In the genomic region with DNA sequence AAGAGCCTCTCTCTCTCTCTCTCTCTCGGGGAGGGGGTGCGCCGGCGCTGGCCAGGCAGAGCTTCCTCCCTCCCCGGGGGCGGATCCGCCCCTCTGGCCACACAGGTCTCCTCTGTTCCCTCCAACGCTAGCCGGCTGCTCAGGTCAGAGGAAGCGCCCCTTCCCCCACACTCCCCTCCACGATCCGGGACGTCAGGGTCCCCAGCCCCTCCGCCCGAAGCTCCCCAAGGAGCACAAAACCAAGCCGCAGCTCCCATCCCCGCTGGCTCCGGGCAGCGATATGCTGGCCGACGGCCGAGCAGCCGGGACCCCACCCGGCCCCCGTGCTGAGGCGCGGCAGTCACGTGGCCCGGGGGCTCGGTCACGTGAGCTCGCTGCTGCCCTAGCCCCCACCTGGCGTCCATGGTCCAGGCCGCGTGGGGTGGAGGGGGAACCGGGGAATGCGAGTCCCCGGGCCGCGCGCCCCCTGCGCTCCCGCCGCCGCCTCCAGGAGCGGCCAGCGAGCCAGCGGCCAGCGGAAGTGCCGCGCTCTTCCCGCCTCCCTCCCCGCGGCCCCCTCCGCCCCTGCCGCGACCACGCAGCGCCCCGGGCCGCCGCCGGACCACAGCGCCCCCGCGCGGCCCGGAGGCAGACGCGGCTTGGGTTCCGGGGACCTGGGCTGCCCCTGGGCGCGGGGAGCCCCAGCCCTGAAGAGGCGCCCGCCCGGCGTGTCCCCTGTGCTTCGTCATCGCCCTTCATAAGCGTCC, we compare ENCODE assay signal across 1 cellular context.
TF ChIP-seq lines count a peak whose summit lies in the region.

A gene with protein sequence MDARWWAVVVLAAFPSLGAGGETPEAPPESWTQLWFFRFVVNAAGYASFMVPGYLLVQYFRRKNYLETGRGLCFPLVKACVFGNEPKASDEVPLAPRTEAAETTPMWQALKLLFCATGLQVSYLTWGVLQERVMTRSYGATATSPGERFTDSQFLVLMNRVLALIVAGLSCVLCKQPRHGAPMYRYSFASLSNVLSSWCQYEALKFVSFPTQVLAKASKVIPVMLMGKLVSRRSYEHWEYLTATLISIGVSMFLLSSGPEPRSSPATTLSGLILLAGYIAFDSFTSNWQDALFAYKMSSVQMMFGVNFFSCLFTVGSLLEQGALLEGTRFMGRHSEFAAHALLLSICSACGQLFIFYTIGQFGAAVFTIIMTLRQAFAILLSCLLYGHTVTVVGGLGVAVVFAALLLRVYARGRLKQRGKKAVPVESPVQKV (minus strand): TSS at position 522 of the 746 bp plus-strand sequence. CDS start 118 bp downstream, at position 404.

TF ChIP-seq in SK-N-SH treated with all-trans-retinoic acid at 6 μM for 48 hours, 23 proteins besides CTCF, POLR2A, EP300 and RAD21 (continued from another document):
- TF ChIP-seq, protein P1, sequence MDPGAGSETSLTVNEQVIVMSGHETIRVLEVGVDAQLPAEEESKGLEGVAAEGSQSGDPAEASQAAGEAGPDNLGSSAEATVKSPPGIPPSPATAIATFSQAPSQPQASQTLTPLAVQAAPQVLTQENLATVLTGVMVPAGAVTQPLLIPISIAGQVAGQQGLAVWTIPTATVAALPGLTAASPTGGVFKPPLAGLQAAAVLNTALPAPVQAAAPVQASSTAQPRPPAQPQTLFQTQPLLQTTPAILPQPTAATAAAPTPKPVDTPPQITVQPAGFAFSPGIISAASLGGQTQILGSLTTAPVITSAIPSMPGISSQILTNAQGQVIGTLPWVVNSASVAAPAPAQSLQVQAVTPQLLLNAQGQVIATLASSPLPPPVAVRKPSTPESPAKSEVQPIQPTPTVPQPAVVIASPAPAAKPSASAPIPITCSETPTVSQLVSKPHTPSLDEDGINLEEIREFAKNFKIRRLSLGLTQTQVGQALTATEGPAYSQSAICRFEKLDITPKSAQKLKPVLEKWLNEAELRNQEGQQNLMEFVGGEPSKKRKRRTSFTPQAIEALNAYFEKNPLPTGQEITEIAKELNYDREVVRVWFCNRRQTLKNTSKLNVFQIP (CRISPR knock-in tag; IDR thresholded peaks at IDR 0.05; ENCODE audit: borderline replicate concordance, low read depth) = no peak
- TF ChIP-seq OSR1 (CRISPR knock-in tag; IDR thresholded peaks at IDR 0.05) = no peak
- no peak for TF ChIP-seq TOX (CRISPR knock-in tag; IDR thresholded peaks at IDR 0.05; ENCODE audit: borderline replicate concordance)
- no peak for TF ChIP-seq ESRRG (CRISPR knock-in tag; IDR thresholded peaks at IDR 0.05)
- TF ChIP-seq BACH2 (CRISPR knock-in tag; IDR thresholded peaks at IDR 0.05; ENCODE audit: borderline replicate concordance) = no peak
- TF ChIP-seq CSDC2 (CRISPR knock-in tag; IDR thresholded peaks at IDR 0.05) = 0 out of 2 replicates have a peak, but pooled peaks have one; percentile 23
- no peak for TF ChIP-seq ZC3H10 (CRISPR knock-in tag; IDR thresholded peaks at IDR 0.05)
- TF ChIP-seq SNAI2 (CRISPR knock-in tag; IDR thresholded peaks at IDR 0.05) = no peak
- no peak for TF ChIP-seq PPARA (CRISPR knock-in tag; IDR thresholded peaks at IDR 0.05; ENCODE audit: borderline replicate concordance)
